Comparison of ENCODE assay signal across 14 cellular contexts in the genomic region with DNA sequence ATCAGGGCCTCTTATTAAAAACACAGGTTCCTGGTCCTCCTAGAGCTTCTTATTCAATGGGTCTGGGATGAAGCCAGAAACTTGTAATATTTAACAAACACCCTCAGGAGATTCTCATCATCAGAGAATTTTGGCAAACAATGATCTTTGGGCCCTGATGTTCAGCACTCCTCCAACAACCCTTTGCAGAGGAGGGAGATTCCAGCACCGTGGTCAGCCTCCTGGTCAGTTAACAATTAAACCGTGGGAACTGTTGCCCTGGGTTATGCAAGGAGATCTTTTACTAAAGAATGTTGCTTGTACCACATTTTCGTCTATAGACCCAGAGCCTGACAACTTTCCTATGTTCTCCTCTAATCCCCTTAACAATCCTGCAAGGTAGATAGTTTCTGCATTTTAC.
A peak's percentile ranks its signal among the peaks of the same experiment; 100 is the strongest.
DNase-seq lines count a peak whose midpoint lies in the region; ATAC-seq, FAIRE-seq and TF ChIP-seq lines count a peak whose summit lies in the region.
"Had no signal": no experiment of that assay in that cellular context is flagged by ENCODE, and none has a peak within 500 bp of the region (broad histone marks: within the 10 kb centered on the region; RNA-seq: fewer than 3 reads in every experiment).

No MANE protein-coding gene starts in this region.

- H3K4me3 ChIP-seq in BJ (ENCODE audit: low read depth, low read length): no peak overlapping the region
- H3K4me3 ChIP-seq in pancreas: no peak overlapping the region
- H3K4me3 ChIP-seq in hepatocyte: no peak overlapping the region
- H3K4me3 ChIP-seq: adrenal gland, prostate gland had no signal

- ATAC-seq in pancreas (peak in 3 of 4 donors; percentile 40 to 86 (median 75)), HG03354 (IDR thresholded peaks at IDR 0.05; ENCODE audit: poor library complexity, severe bottlenecking, unreplicated experiment) (no peak), GM21619 (IDR thresholded peaks at IDR 0.05; ENCODE audit: unreplicated experiment) (no peak)
- ATAC-seq: stimulated activated naive CD8-positive, alpha-beta T cell treated with anti-CD3 and anti-CD28 coated beads, Interleukin-15, amount 100 ng/mL, for 72 hours had no signal

- H3K36me3 ChIP-seq in BJ (ENCODE audit: control insufficient read depth, insufficient read depth, low read length) (no peaks in the 10 kb centered on the region), pancreas (no peaks in the 10 kb centered on the region), hepatocyte (replicated peaks; ENCODE audit: insufficient read depth, low read depth) (no peaks in the 10 kb centered on the region)
- H3K36me3 ChIP-seq: adrenal gland, prostate gland had no signal

- H3K27me3 ChIP-seq in BJ (ENCODE audit: control insufficient read depth, insufficient read depth, low read length): no peaks in the 10 kb centered on the region
- H3K27me3 ChIP-seq in pancreas: no peaks in the 10 kb centered on the region
- H3K27me3 ChIP-seq in hepatocyte: no peaks in the 10 kb centered on the region
- H3K27me3 ChIP-seq: adrenal gland had no signal

- POLR2A ChIA-PET in BJ (lab: Charles Lee): no interaction called here

- H3K4me1 ChIP-seq in pancreas: no peaks in the 10 kb centered on the region
- no peaks in the 10 kb centered on the region for H3K4me1 ChIP-seq in hepatocyte (ENCODE audit: insufficient read depth)
- H3K4me1 ChIP-seq: adrenal gland, prostate gland had no signal

- CTCF ChIA-PET in BJ (lab: Yijun Ruan, JAX): no interaction called here

- TF ChIP-seq CTCF in BJ (IDR thresholded peaks at IDR 0.05; ENCODE audit: insufficient read depth, low read depth, low read length) (no peak), pancreas (IDR thresholded peaks at IDR 0.05) (no peak), hepatocyte (IDR thresholded peaks at IDR 0.05; ENCODE audit: poor library complexity) (no peak)

- H3K27ac ChIP-seq in pancreas (peak overlapping the region in 2 of 4 donors; percentile 22 to 33), hepatocyte (no peak overlapping the region)
- H3K27ac ChIP-seq: prostate gland had no signal

- 32 to 34% methylated on average over 3 of the region's 3 CpGs for WGBS in pancreas, 2 donors
- 38% methylated on average over 3 of the region's 3 CpGs for WGBS in hepatocyte (ENCODE audit: low lambda C conversion rate, missing lambda C conversion rate)

- H3K79me2 ChIP-seq in hepatocyte: no peaks in the 10 kb centered on the region

- peak; percentile 77 for DNase-seq in BJ (ENCODE audit: low read depth)
- DNase-seq in RCC 7860 (ENCODE audit: low spot score): peak; percentile 26
- peak; percentile 56 for DNase-seq in glomerular visceral epithelial cell (ENCODE audit: extremely low spot score)
- DNase-seq in pancreas: peak in 1 of 6 donors; percentile 27
- DNase-seq in hepatocyte (ENCODE audit: low spot score): no peak
- no peak for DNase-seq in stimulated activated CD4-positive, alpha-beta T cell treated with anti-CD3 and anti-CD28 coated beads, Interleukin-4, amount 100 ng/mL, for 4 hours
- DNase-seq: CD4-positive, alpha-beta T cell; effector CD8-positive, alpha-beta T cell; NCI-H1694; stimulated activated naive CD8-positive, alpha-beta T cell treated with anti-CD3 and anti-CD28 coated beads, Interleukin-15, amount 100 ng/mL, for 72 hours had no signal

- FAIRE-seq in RCC 7860 (lab: Jason Lieb, UNC) (peak; percentile 84), pancreas (lab: Jason Lieb, UNC) (no peak)

- intact Hi-C loops in pancreas (cut with DNase I): no loop called here

- H3K4me2 ChIP-seq in hepatocyte: no peak overlapping the region

- no peaks in the 10 kb centered on the region for H3K9me2 ChIP-seq in hepatocyte (replicated peaks; ENCODE audit: insufficient read depth)

- no peaks in the 10 kb centered on the region for H4K20me1 ChIP-seq in hepatocyte (ENCODE audit: insufficient read depth, poor library complexity, severe bottlenecking)

- H2AFZ ChIP-seq in hepatocyte: no peak overlapping the region

- H3K9me3 ChIP-seq in pancreas: no peaks in the 10 kb centered on the region
- H3K9me3 ChIP-seq in hepatocyte (ENCODE audit: low read depth): no peaks in the 10 kb centered on the region
- H3K9me3 ChIP-seq: adrenal gland, prostate gland had no signal

Comparison
In these comparisons a context has a peak if more than half of its experiments do, and no peak if none do; other contexts are left out.
1. DNase-seq: peak in BJ (single experiment), RCC 7860 (single experiment) and glomerular visceral epithelial cell (single experiment); none in hepatocyte (single experiment) and stimulated activated CD4-positive, alpha-beta T cell treated with anti-CD3 and anti-CD28 coated beads, Interleukin-4, amount 100 ng/mL, for 4 hours (0 of 2).
2. ATAC-seq: peak in pancreas (3 of 4); none in HG03354 (single experiment) and GM21619 (single experiment).